ENCODE assay signal across 7 cellular contexts in the genomic region with DNA sequence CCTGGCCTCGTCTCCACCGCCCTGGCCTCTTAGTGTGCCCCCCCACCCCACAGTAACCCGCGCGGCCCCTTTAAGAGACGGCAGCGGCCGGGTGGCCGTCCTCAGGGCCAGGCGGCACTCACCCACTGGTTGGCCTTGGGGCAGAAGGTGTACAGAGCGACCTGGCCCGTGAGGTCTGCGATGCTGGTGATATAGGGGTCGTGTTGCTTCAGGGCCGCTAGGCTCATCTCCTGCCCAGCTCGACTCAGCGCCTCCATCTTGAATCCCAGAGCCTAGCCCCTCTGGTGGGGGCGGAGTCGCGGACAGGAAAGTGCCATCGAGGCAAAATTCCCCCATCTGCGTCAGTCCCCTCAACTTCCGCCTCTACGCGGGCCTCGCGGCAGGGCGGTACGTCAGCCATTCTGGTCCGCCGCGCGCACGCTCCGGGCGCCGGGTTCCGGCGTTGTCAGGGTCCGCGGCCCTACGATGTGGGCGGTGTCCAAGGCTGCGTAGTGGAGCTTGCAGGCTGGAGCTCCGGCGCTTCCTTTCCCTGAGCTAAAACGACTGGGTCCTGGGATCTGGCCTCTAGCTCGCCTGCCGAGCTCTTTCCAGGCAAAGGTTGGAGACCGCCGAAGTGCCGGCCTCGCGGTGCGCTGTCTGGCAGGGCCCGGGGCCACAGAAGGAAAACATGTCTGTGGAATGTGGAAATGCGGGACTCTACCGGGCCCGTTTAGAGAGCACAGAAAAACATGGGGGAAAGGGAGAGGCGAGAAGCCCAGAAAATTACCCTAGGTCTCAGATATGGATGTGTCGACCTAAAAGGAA. TPM values are rescaled to one million over a fixed set of nuclear protein-coding genes. Genes with fewer than 3 reads are reported as not detected.
A peak's percentile ranks its signal among the peaks of the same experiment; 100 is the strongest.
DNase-seq lines count a peak whose midpoint lies in the region; ATAC-seq and TF ChIP-seq lines count a peak whose summit lies in the region.

DCP1A (minus strand) TSS at position 283 of the 804 bp plus-strand sequence; CDS start at position 257, 26 bp downstream.

- no peak for TF ChIP-seq CTCF in astrocyte of the cerebellum (IDR thresholded peaks at IDR 0.05; ENCODE audit: low read depth, low read length, missing control alignments)

- DNase-seq in NCI-H187 treated with DMSO at 0.1 percent for 48 hours (lab: John Stamatoyannopoulos, UW) = peak; percentile 9
- peak; percentile 87 for DNase-seq in T-helper 22 cell (ENCODE audit: low read depth)
- DNase-seq in astrocyte of the cerebellum (ENCODE audit: low read depth) = peak; percentile 93
- DNase-seq in hepatic stellate cell (ENCODE audit: low spot score) = peak; percentile 96
- DNase-seq in renal cortical epithelial cell (ENCODE audit: low read depth) = peak; percentile 90

- in situ Hi-C loops in astrocyte of the cerebellum (cut with HindIII; ENCODE audit: low sequenced_read_pairs) = no loop called here

- H3K4me3 ChIP-seq in astrocyte of the cerebellum (ENCODE audit: low read depth, low read length) = peak within 1 kb of the TSS; percentile 81

- ATAC-seq in GM18502 (IDR thresholded peaks at IDR 0.05; ENCODE audit: poor library complexity, unreplicated experiment) = peak; percentile 97
- ATAC-seq in HG02943 (IDR thresholded peaks at IDR 0.05; ENCODE audit: low read depth, unreplicated experiment) = peak; percentile 94

RNA-seq across cellular contexts. Expression of gene DCP1A, which starts in this region (rescaled TPM):
- 13.0 and 17.3 TPM in 2 replicates for total RNA-seq in renal cortical epithelial cell

Comparison
In these comparisons a context has a peak if more than half of its experiments do, and no peak if none do; other contexts are left out.
1. Peak in every context shown above with its lines: DNase-seq, ATAC-seq and H3K4me3 ChIP-seq.
2. DNase-seq: peak in every context shown above with its lines; median percentile 96 in hepatic stellate cell; 93 in astrocyte of the cerebellum; 90 in renal cortical epithelial cell; 87 in T-helper 22 cell; 9 in NCI-H187 treated with DMSO at 0.1 percent for 48 hours.